16 cellular contexts compared by ENCODE assay signal in the genomic region with DNA sequence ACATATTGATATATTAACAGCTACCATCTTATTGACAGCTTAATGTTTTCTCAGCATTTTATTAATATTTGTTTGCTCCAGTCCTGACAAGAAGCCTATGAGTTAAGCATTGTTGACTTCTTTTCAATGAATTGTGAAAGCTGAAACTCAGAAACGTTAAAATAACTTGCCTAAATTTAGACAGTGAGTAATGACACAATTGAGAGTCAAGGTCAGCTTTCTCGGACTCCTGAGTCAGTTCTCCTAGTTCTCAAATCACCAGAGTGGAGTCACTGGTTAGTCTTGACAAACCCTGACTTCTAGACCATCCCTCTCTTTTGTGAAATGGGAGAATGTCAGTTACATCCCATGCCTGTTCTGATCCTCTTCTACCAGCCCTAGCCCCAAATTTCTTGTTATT.
A peak's percentile ranks its signal among the peaks of the same experiment; 100 is the strongest.
DNase-seq lines count a peak whose midpoint lies in the region; ATAC-seq and TF ChIP-seq lines count a peak whose summit lies in the region.
"Had no signal": no experiment of that assay in that cellular context is flagged by ENCODE, and none has a peak within 500 bp of the region (broad histone marks: within the 10 kb centered on the region; RNA-seq: fewer than 3 reads in every experiment).

No MANE protein-coding gene starts in this region.

- no peaks in the 10 kb centered on the region for H3K4me1 ChIP-seq in transverse colon
- H3K4me1 ChIP-seq: right atrium auricular region had no signal

- H3K4me3 ChIP-seq in lower leg skin (ENCODE audit: low read depth, poor library complexity, severe bottlenecking) (no peak overlapping the region), H7 (ENCODE audit: insufficient read depth, low read depth, low read length) (no peak overlapping the region), transverse colon (no peak overlapping the region)
- H3K4me3 ChIP-seq: right atrium auricular region had no signal

- H3K36me3 ChIP-seq in H7 (replicated peaks; ENCODE audit: control insufficient read depth, insufficient read depth, low read length) (no peaks in the 10 kb centered on the region), transverse colon (no peaks in the 10 kb centered on the region)
- H3K36me3 ChIP-seq: right atrium auricular region had no signal

- no peak for TF ChIP-seq CTCF in GM10248 (IDR thresholded peaks at IDR 0.05; ENCODE audit: control extremely low read depth, extremely low read depth, low read depth, missing control alignments)
- TF ChIP-seq CTCF in lower leg skin (IDR thresholded peaks at IDR 0.05): no peak
- no peak for TF ChIP-seq CTCF in transverse colon (IDR thresholded peaks at IDR 0.05)

- TF ChIP-seq EP300 in transverse colon (IDR thresholded peaks at IDR 0.05; ENCODE audit: low read depth): no peak

- no peak overlapping the region for H3K27ac ChIP-seq in transverse colon
- H3K27ac ChIP-seq: HL-60, right atrium auricular region had no signal

- peak; percentile 94 for ATAC-seq in GM19035 (IDR thresholded peaks at IDR 0.05; ENCODE audit: unreplicated experiment)
- ATAC-seq in HG02588 (IDR thresholded peaks at IDR 0.05; ENCODE audit: unreplicated experiment): peak; percentile 89
- ATAC-seq in HG03354 (IDR thresholded peaks at IDR 0.05; ENCODE audit: poor library complexity, severe bottlenecking, unreplicated experiment): peak; percentile 77
- ATAC-seq: activated naive CD4-positive, alpha-beta T cell treated with anti-CD3 and anti-CD28 coated beads, Interleukin-2, amount 50 U/mL, for 72 hours had no signal

- WGBS in lower leg skin, 2 donors: 51 to 58% methylated on average over 2 of the region's 2 CpGs
- WGBS in transverse colon (ENCODE audit: low coverage in 1 of 2), 2 donors: 25 to 30% methylated on average over 2 of the region's 2 CpGs

- in situ Hi-C loops in transverse colon (cut with MboI; ENCODE audit: low pct_ligation_motif_present in 1 of 4, low pct_unique_long_range_greater_than_20kb in 1 of 4, low sequenced_read_pairs in 3 of 4): no loop called here

- no peak for TF ChIP-seq POLR2A in lower leg skin (IDR thresholded peaks at IDR 0.05)
- TF ChIP-seq POLR2A in transverse colon (IDR thresholded peaks at IDR 0.05): no peak

- H3K9me3 ChIP-seq in transverse colon: no peaks in the 10 kb centered on the region
- H3K9me3 ChIP-seq: right atrium auricular region had no signal

- POLR2A ChIA-PET in GM10248 (lab: Yijun Ruan, JAX): no interaction called here

- CTCF ChIA-PET in GM10248 (lab: Yijun Ruan, JAX): interaction anchor here (0.9 to 1.5 kb wide), 5 partner anchors 13 to 90 kb away, joined by 3 to 4 read pairs (median 3); no protein-coding TSS in a partner anchor

- H3K27me3 ChIP-seq in H7 (ENCODE audit: control insufficient read depth, insufficient read depth, low read length) (no peaks in the 10 kb centered on the region), transverse colon (no peaks in the 10 kb centered on the region)
- H3K27me3 ChIP-seq: right atrium auricular region had no signal

- peak; percentile 15 for DNase-seq in GM10248 (ENCODE audit: extremely low spot score)
- no peak for DNase-seq in lower leg skin (ENCODE audit: low spot score in 2 of 2)
- no peak for DNase-seq in OCI-M2 (lab: John Stamatoyannopoulos, UW; ENCODE audit: unreplicated experiment)
- no peak for DNase-seq in H7
- no peak for DNase-seq in transverse colon
- DNase-seq: activated CD4-positive, alpha-beta memory T cell treated with anti-CD3 and anti-CD28 coated beads for 36 hours; immature natural killer cell; MV-4-11; NCI-H510A treated with DMSO at 0.1 percent for 48 hours; RPMI8226 had no signal

- intact Hi-C loops in lower leg skin (cut with DNase I; ENCODE audit: low total_unique reads): no loop called here
- intact Hi-C loops in transverse colon (cut with DNase I; ENCODE audit: low total_unique reads): no loop called here
